ENCODE assay signal across 19 cellular contexts in genomic region chr15:60971719-60972118, GRCh38.
"Had no signal": no experiment of that assay in that cellular context is flagged by ENCODE, and none has a peak within 500 bp of the region (broad histone marks: within the 10 kb centered on the region; RNA-seq: fewer than 3 reads in every experiment).

No MANE protein-coding gene starts in this region.

- H3K9me3 ChIP-seq: transverse colon had no signal

- H3K27me3 ChIP-seq: hepatocyte, neural progenitor cell, transverse colon had no signal

- ATAC-seq: left lobe of liver, T-helper 17 cell had no signal

- H3K9ac ChIP-seq: neural progenitor cell, parathyroid adenoma had no signal

- H3K79me2 ChIP-seq: hepatocyte, parathyroid adenoma had no signal

- DNase-seq: activated CD4-positive, alpha-beta T cell treated with anti-CD3 and anti-CD28 coated beads, Interleukin-2, amount 10 ng/mL, durations not matched to agents 7 days and 5 days; activated gamma-delta T cell treated with Interleukin-2 at 50 U/mL for 16 hours; activated naive CD8-positive, alpha-beta T cell treated with anti-CD3 and anti-CD28 coated beads for 36 hours; amygdala; effector memory CD4-positive, alpha-beta T cell; islet precursor cell; naive B cell; retina; stimulated activated CD4-positive, alpha-beta T cell treated with anti-CD3 and anti-CD28 coated beads, Interleukin-4, amount 100 ng/mL, for 4 hours; stimulated activated CD8-positive, alpha-beta memory T cell treated with anti-CD3 and anti-CD28 coated beads, Interleukin-4, amount 100 ng/mL, for 48 hours; stimulated activated naive CD4-positive, alpha-beta T cell treated with Interleukin-2 at 50 U/mL for 16 hours; substantia nigra; T-helper 17 cell; transverse colon had no signal

- H3K27ac ChIP-seq: hepatocyte, neural progenitor cell, parathyroid adenoma, skin epidermis had no signal

- H3K4me1 ChIP-seq: parathyroid adenoma had no signal

- H3K36me3 ChIP-seq: neural progenitor cell, transverse colon had no signal

- H2AFZ ChIP-seq: hepatocyte, neural progenitor cell, parathyroid adenoma had no signal

- H3K4me3 ChIP-seq: hepatocyte, neural progenitor cell, skin epidermis, transverse colon had no signal

- H3K4me2 ChIP-seq: hepatocyte, neural progenitor cell had no signal
